In genomic region chr3:194091141-194091540, GRCh38 we compare ENCODE assay signal across 1 cellular context.
TF ChIP-seq lines count a peak whose summit lies in the region.

No MANE protein-coding gene starts in this region.

TF ChIP-seq in HEK293, 187 proteins besides CTCF, POLR2A, EP300 and RAD21 (continued from another document):
- TF ChIP-seq ZNF18 (tag by site-specific recombination; IDR thresholded peaks at IDR 0.05) (peak; percentile 64; the same call in 1 of the 2 replicates), ZSCAN16 (tag by site-specific recombination; IDR thresholded peaks at IDR 0.05) (0 out of 2 replicates have a peak, but pooled peaks have one; percentile 51), ZNF600 (tag by site-specific recombination; IDR thresholded peaks at IDR 0.05) (peak; percentile 52; the same call in 1 of the 2 replicates), ZNF660 (tag by site-specific recombination; IDR thresholded peaks at IDR 0.05) (peak; percentile 94), ZNF302 (tag by site-specific recombination; IDR thresholded peaks at IDR 0.05; ENCODE audit: low read depth) (no peak), ZNF837 (tag by site-specific recombination; IDR thresholded peaks at IDR 0.05) (no peak), ZIC2 (tag by site-specific recombination; IDR thresholded peaks at IDR 0.05) (peak; percentile 69), ZFHX2 (tag by site-specific recombination; conservative IDR thresholded peaks at IDR 0.05) (0 out of 2 replicates have a peak, but pooled peaks have one; percentile 11)
- TF ChIP-seq, protein P1, sequence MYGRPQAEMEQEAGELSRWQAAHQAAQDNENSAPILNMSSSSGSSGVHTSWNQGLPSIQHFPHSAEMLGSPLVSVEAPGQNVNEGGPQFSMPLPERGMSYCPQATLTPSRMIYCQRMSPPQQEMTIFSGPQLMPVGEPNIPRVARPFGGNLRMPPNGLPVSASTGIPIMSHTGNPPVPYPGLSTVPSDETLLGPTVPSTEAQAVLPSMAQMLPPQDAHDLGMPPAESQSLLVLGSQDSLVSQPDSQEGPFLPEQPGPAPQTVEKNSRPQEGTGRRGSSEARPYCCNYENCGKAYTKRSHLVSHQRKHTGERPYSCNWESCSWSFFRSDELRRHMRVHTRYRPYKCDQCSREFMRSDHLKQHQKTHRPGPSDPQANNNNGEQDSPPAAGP (tag by site-specific recombination; IDR thresholded peaks at IDR 0.05) = peak; percentile 50; the same call in 1 of the 2 replicates
